9 cellular contexts compared by ENCODE assay signal in the genomic region with DNA sequence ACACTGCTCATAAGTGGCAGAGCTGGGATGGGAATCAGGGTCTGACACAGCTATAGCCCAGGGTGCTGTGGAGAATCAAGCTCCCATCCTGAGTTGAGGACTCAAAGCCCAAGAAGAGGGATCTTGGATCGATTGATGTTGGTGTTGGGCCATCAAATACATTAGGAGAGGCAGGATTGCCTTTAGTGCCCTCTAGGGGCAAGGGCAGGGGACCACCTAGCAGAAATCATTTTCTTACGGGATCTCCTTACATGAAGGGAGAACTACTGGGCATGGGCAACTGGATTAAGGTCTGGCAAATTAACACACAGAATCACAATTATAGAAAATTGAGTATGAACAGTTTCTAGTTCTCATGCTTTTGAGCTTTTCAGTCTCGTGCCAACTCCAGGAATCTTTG. TPM values are rescaled to one million over a fixed set of nuclear protein-coding genes. Genes with fewer than 3 reads are reported as not detected.
DNase-seq lines count a peak whose midpoint lies in the region; ATAC-seq, FAIRE-seq and TF ChIP-seq lines count a peak whose summit lies in the region.
"Had no signal": no experiment of that assay in that cellular context is flagged by ENCODE, and none has a peak within 500 bp of the region (broad histone marks: within the 10 kb centered on the region; RNA-seq: fewer than 3 reads in every experiment).

No MANE protein-coding gene starts in this region.

- H3K27ac ChIP-seq in C4-2B: no peak overlapping the region

- no peak for FAIRE-seq in GM12891 (lab: Jason Lieb, UNC)
- FAIRE-seq: islet of Langerhans had no signal

- no peak for TF ChIP-seq POLR2A in GM12891 (IDR thresholded peaks at IDR 0.05; ENCODE audit: low read depth, low read length)

- no peak for ATAC-seq in sciatic nerve
- ATAC-seq in GM18873 (IDR thresholded peaks at IDR 0.05; ENCODE audit: low FRiP score, unreplicated experiment): no peak

- peak; percentile 66 for TF ChIP-seq CTCF in C4-2B (conservative IDR thresholded peaks at IDR 0.05)

- intact Hi-C loops in sciatic nerve (cut with DNase I): no loop called here

- DNase-seq in GM12891 (ENCODE audit: insufficient read length, low spot score) (peak; percentile 19), RPMI7951 (ENCODE audit: low read depth) (peak; percentile 8), iPS-NIHi11 (ENCODE audit: low spot score) (peak; percentile 68), NCI-H2107 treated with DMSO at 0.1 percent for 48 hours (lab: John Stamatoyannopoulos, UW; ENCODE audit: unreplicated experiment) (no peak), sciatic nerve (ENCODE audit: low spot score) (no peak), HK-2 (ENCODE audit: unreplicated experiment) (no peak)

TF ChIP-seq in GM12891, 5 proteins besides CTCF, POLR2A, EP300 and RAD21:
- TF ChIP-seq TAF1 (IDR thresholded peaks at IDR 0.05; ENCODE audit: low read depth, low read length): no peak
- no peak for TF ChIP-seq POU2F2 (IDR thresholded peaks at IDR 0.05; ENCODE audit: low read depth, low read length)
- no peak for TF ChIP-seq POLR2AphosphoS5 (IDR thresholded peaks at IDR 0.05; ENCODE audit: low read depth, low read length)
- no peak for TF ChIP-seq PAX5 (IDR thresholded peaks at IDR 0.05; ENCODE audit: insufficient read depth, low read length, severe bottlenecking)
- no peak for TF ChIP-seq SPI1 (IDR thresholded peaks at IDR 0.05; ENCODE audit: low read depth, low read length)

RNA-seq across cellular contexts. Expression of a gene that starts 24.9 kb away (rescaled TPM):
- polyA plus RNA-seq in GM12891 (2012; ENCODE audit: low read depth, missing spikeins): 8.4 TPM
- total RNA-seq in RPMI7951 (2014; rRNA removed; shearing (Covaris generic)): 30.7 and 33.3 TPM in 2 replicates
- total RNA-seq in sciatic nerve: 35.2 TPM

RNA-seq across cellular contexts. Expression of a gene that starts 38.8 kb away (rescaled TPM):
- 0.30 TPM for polyA plus RNA-seq in GM12891 (2012; ENCODE audit: low read depth, missing spikeins)
- total RNA-seq in RPMI7951 (2014; rRNA removed; shearing (Covaris generic)): 2.5 and 3.6 TPM in 2 replicates
- 6.2 TPM for total RNA-seq in sciatic nerve

RNA-seq across cellular contexts. Expression of a gene that starts 39.0 kb away (rescaled TPM):
- polyA plus RNA-seq in GM12891 (2012; ENCODE audit: low read depth, missing spikeins): 7.5 TPM
- total RNA-seq in RPMI7951 (2014; rRNA removed; shearing (Covaris generic)): 56.9 and 69.9 TPM in 2 replicates
- total RNA-seq in sciatic nerve: 45.6 TPM

Comparison
In these comparisons a context has a peak if more than half of its experiments do, and no peak if none do; other contexts are left out.
1. DNase-seq: peak in GM12891 (single experiment), RPMI7951 (single experiment) and iPS-NIHi11 (single experiment); none in NCI-H2107 treated with DMSO at 0.1 percent for 48 hours (single experiment), sciatic nerve (single experiment) and HK-2 (single experiment).